In the genomic region with DNA sequence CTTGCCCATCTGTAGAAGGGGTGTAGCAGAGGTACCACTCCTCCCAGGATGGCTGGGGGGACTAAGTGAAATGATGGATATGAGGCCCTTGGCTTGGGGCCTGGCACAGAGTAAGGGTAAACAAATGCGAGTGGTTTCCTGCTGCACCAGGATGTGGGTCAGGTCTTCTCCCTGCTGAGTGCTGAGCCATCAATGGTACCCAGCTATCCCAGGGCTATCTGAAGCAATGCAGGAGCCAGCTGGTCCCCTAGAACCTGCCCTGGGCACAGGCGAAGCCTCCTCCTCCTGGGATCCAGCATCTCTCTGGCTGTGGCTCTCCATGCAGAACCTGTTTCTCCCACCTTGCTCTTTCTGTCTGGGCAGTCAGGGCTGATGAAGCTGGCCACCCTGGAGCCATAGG, we compare ENCODE assay signal across 26 cellular contexts. TPM values are rescaled to one million over a fixed set of nuclear protein-coding genes. Genes with fewer than 3 reads are reported as not detected.
DNase-seq lines count a peak whose midpoint lies in the region; ATAC-seq and TF ChIP-seq lines count a peak whose summit lies in the region.
"Had no signal": no experiment of that assay in that cellular context is flagged by ENCODE, and none has a peak within 500 bp of the region (broad histone marks: within the 10 kb centered on the region; RNA-seq: fewer than 3 reads in every experiment).

No MANE protein-coding gene starts in this region.

- peak; percentile 21 for DNase-seq in activated naive CD4-positive, alpha-beta T cell treated with anti-CD3 and anti-CD28 coated beads for 36 hours
- DNase-seq in activated naive CD4-positive, alpha-beta T cell (lab: John Stamatoyannopoulos, UW), result no peak
- DNase-seq in G401 (ENCODE audit: low spot score), result peak; percentile 60
- DNase-seq in activated CD8-positive, alpha-beta T cell treated with anti-CD3 and anti-CD28 coated beads for 36 hours, result no peak
- no peak for DNase-seq in stimulated activated naive CD8-positive, alpha-beta T cell treated with anti-CD3 and anti-CD28 coated beads, Interleukin-15, Interleukin-2, amounts not matched to agents 100 U/mL and 50 U/mL, for 24 hours
- no peak for DNase-seq in NCI-H1417 (lab: John Stamatoyannopoulos, UW)
- no peak for DNase-seq in retina
- DNase-seq: activated CD4-positive, alpha-beta T cell treated with anti-CD3 and anti-CD28 coated beads for 1 hour; cortex of kidney; effector memory CD4-positive, alpha-beta T cell; EL; immature natural killer cell; left cardiac atrium; MV-4-11; NCI-H146; NK-92 treated with Interleukin-12 subunit alpha and Interleukin-12 subunit beta, amount 100 ng/mL, for 24 hours; occipital lobe; psoas muscle; sigmoid colon; stimulated activated CD4-positive, alpha-beta T cell treated with anti-CD3 and anti-CD28 coated beads, Interleukin-12 subunit alpha, Interleukin-12 subunit beta, amount 100 ng/mL, for 4 hours; stimulated activated CD4-positive, alpha-beta T cell treated with anti-CD3 and anti-CD28 coated beads, Interleukin-2, amount 100 ng/mL, for 48 hours had no signal

- CTCF ChIA-PET in activated naive CD4-positive, alpha-beta T cell treated with anti-CD3 and anti-CD28 coated beads for 36 hours (lab: Charles Lee), result interaction anchor here (2.5 kb wide), 1 partner anchor 37 kb away, joined by 12 read pairs; no protein-coding TSS in a partner anchor
- CTCF ChIA-PET in activated CD8-positive, alpha-beta T cell treated with anti-CD3 and anti-CD28 coated beads for 36 hours (lab: Charles Lee), result no interaction called here

- no peaks in the 10 kb centered on the region for H3K9me3 Mint-ChIP-seq in activated naive CD4-positive, alpha-beta T cell treated with anti-CD3 and anti-CD28 coated beads for 36 hours
- H3K9me3 Mint-ChIP-seq in activated CD8-positive, alpha-beta T cell treated with anti-CD3 and anti-CD28 coated beads for 36 hours, result no peaks in the 10 kb centered on the region
- H3K9me3 Mint-ChIP-seq: immature natural killer cell; natural killer cell treated with Interleukin-12 subunit alpha and Interleukin-12 subunit beta and Interleukin-15 and Interleukin-18, amount 100 ng/mL, for 72 hours had no signal

- H3K4me1 Mint-ChIP-seq in activated naive CD4-positive, alpha-beta T cell treated with anti-CD3 and anti-CD28 coated beads for 36 hours (ENCODE audit: low read depth), result peaks cover 19% of the 10 kb centered on the region
- peaks cover 20% of the 10 kb centered on the region for H3K4me1 Mint-ChIP-seq in activated CD8-positive, alpha-beta T cell treated with anti-CD3 and anti-CD28 coated beads for 36 hours (ENCODE audit: low read depth)

- ATAC-seq in activated CD8-positive, alpha-beta T cell treated with anti-CD3 and anti-CD28 coated beads for 36 hours, result peak; percentile 64
- peak; percentile 24 for ATAC-seq in stimulated activated naive CD8-positive, alpha-beta T cell treated with anti-CD3 and anti-CD28 coated beads, Interleukin-15, Interleukin-2, amounts not matched to agents 100 U/mL and 50 U/mL, for 24 hours
- ATAC-seq: left cardiac atrium, psoas muscle had no signal

- H3K4me3 Mint-ChIP-seq in activated naive CD4-positive, alpha-beta T cell treated with anti-CD3 and anti-CD28 coated beads for 36 hours, result no peak overlapping the region
- H3K4me3 Mint-ChIP-seq in activated CD8-positive, alpha-beta T cell treated with anti-CD3 and anti-CD28 coated beads for 36 hours, result no peak overlapping the region
- H3K4me3 Mint-ChIP-seq: immature natural killer cell; natural killer cell treated with Interleukin-12 subunit alpha and Interleukin-12 subunit beta and Interleukin-15 and Interleukin-18, amount 100 ng/mL, for 72 hours had no signal

- POLR2A ChIA-PET in activated CD8-positive, alpha-beta T cell treated with anti-CD3 and anti-CD28 coated beads for 36 hours (lab: Charles Lee), result no interaction called here

- H3K27me3 Mint-ChIP-seq in activated naive CD4-positive, alpha-beta T cell treated with anti-CD3 and anti-CD28 coated beads for 36 hours (ENCODE audit: low read depth), result no peaks in the 10 kb centered on the region
- H3K27me3 Mint-ChIP-seq in activated CD8-positive, alpha-beta T cell treated with anti-CD3 and anti-CD28 coated beads for 36 hours, result no peaks in the 10 kb centered on the region
- H3K27me3 Mint-ChIP-seq: natural killer cell treated with Interleukin-12 subunit alpha and Interleukin-12 subunit beta and Interleukin-15 and Interleukin-18, amount 100 ng/mL, for 72 hours had no signal

- intact Hi-C loops in activated naive CD4-positive, alpha-beta T cell treated with anti-CD3 and anti-CD28 coated beads for 36 hours (cut with micrococcal nuclease), result no loop called here
- intact Hi-C loops in activated CD8-positive, alpha-beta T cell treated with anti-CD3 and anti-CD28 coated beads for 36 hours (cut with micrococcal nuclease), result no loop called here

- no peaks in the 10 kb centered on the region for H3K36me3 Mint-ChIP-seq in activated naive CD4-positive, alpha-beta T cell treated with anti-CD3 and anti-CD28 coated beads for 36 hours (ENCODE audit: low read depth)
- H3K36me3 Mint-ChIP-seq in activated CD8-positive, alpha-beta T cell treated with anti-CD3 and anti-CD28 coated beads for 36 hours (ENCODE audit: low read depth), result no peaks in the 10 kb centered on the region
- H3K36me3 Mint-ChIP-seq: IgD-negative memory B cell; natural killer cell treated with Interleukin-12 subunit alpha and Interleukin-12 subunit beta and Interleukin-15 and Interleukin-18, amount 100 ng/mL, for 72 hours had no signal

- TF ChIP-seq CTCF in activated CD8-positive, alpha-beta T cell treated with anti-CD3 and anti-CD28 coated beads for 36 hours (IDR thresholded peaks at IDR 0.05), result no peak

- no peak overlapping the region for H3K27ac Mint-ChIP-seq in activated naive CD4-positive, alpha-beta T cell treated with anti-CD3 and anti-CD28 coated beads for 36 hours
- H3K27ac Mint-ChIP-seq in activated CD8-positive, alpha-beta T cell treated with anti-CD3 and anti-CD28 coated beads for 36 hours, result no peak overlapping the region
- H3K27ac Mint-ChIP-seq: IgD-negative memory B cell; natural killer cell treated with Interleukin-12 subunit alpha and Interleukin-12 subunit beta and Interleukin-15 and Interleukin-18, amount 100 ng/mL, for 72 hours had no signal

- in situ Hi-C loops in G401 (cut with HindIII; ENCODE audit: low sequenced_read_pairs), result no loop called here

RNA-seq across cellular contexts. Expression of gene GOLGA7B, which starts 20.9 kb away (rescaled TPM):
- total RNA-seq in activated naive CD4-positive, alpha-beta T cell treated with anti-CD3 and anti-CD28 coated beads for 36 hours, result under 1 TPM; 0.25 to 0.31 TPM
- 0.12 TPM in 1 of 2 replicates, not detected in the other for total RNA-seq in G401 (2014; rRNA removed; shearing (Covaris generic))
- 1 to 10 TPM in 1 of 2 experiments, under 1 TPM in 1; 0.92 to 1.1 TPM for total RNA-seq in activated CD8-positive, alpha-beta T cell treated with anti-CD3 and anti-CD28 coated beads for 36 hours

RNA-seq across cellular contexts. Expression of gene SFRP5, which starts 56.9 kb away (rescaled TPM):
- not detected for total RNA-seq in activated naive CD4-positive, alpha-beta T cell treated with anti-CD3 and anti-CD28 coated beads for 36 hours
- total RNA-seq in G401 (2014; rRNA removed; shearing (Covaris generic)), result not detected in 2 replicates
- under 1 TPM; 0.60 to 0.74 TPM for total RNA-seq in activated CD8-positive, alpha-beta T cell treated with anti-CD3 and anti-CD28 coated beads for 36 hours
- total RNA-seq: epithelial cell of proximal tubule; HT-29; natural killer cell treated with Interleukin-12 subunit alpha and Interleukin-12 subunit beta and Interleukin-15 and Interleukin-18, amount 100 ng/mL, for 72 hours; NCI-H460 had no signal

Comparison
In these comparisons a context has a peak if more than half of its experiments do, and no peak if none do; other contexts are left out.
1. DNase-seq: peak in activated naive CD4-positive, alpha-beta T cell treated with anti-CD3 and anti-CD28 coated beads for 36 hours (single experiment) and G401 (single experiment); none in activated naive CD4-positive, alpha-beta T cell (0 of 4), activated CD8-positive, alpha-beta T cell treated with anti-CD3 and anti-CD28 coated beads for 36 hours (single experiment), stimulated activated naive CD8-positive, alpha-beta T cell treated with anti-CD3 and anti-CD28 coated beads, Interleukin-15, Interleukin-2, amounts not matched to agents 100 U/mL and 50 U/mL, for 24 hours (single experiment), NCI-H1417 (0 of 3) and retina (single experiment).